19 cellular contexts compared by ENCODE assay signal in the genomic region with DNA sequence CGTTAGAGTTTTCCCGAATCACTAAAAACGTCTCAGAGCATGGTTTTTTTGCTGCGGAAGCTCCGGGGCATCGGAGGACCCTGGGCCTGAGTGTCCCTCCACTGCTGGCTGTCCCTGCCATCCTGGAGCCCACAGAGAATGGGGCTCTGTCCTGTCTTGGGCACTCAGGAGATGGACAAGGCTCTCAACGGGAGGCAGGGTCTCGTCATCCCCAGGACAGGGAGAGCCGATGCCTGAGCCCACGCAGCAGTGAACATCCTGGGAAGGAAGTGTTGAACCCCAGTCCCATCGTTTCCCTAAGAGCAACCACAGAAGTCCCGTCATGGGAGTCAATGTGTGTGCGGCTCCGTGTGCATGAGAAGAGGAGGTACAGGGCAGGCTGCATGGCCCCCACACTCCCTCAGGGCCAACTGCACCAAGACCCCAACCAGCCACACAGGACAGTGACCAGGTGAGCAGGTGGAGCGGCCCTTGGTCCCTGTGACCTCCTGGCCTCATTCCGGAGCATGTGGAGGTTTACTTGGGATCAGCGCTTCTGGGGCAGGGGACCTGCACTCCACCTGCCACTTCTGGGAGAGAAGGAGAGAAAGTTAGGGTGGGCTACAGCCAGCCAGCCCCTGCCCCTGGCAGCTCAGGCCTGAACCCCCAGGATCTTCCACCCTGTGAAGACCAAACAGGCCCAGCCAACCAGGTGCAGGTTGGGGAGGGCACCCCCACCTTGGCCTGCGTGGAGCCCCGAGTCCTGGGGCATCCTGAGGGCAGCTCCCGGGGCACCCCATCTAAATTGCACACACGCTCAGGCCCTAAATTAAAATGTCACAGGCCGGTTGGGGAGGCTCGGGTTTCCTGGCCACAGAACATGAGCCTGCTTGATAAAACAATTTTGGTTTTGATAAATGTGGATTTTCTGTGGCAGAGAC.
DNase-seq lines count a peak whose midpoint lies in the region; ATAC-seq and TF ChIP-seq lines count a peak whose summit lies in the region.
"Had no signal": no experiment of that assay in that cellular context is flagged by ENCODE, and none has a peak within 500 bp of the region (broad histone marks: within the 10 kb centered on the region; RNA-seq: fewer than 3 reads in every experiment).

No MANE protein-coding gene starts in this region.

- H3K9me3 Mint-ChIP-seq in nephron, result no peaks in the 10 kb centered on the region
- H3K9me3 Mint-ChIP-seq in stimulated activated naive B cell treated with anti-CD40 and anti-IgM and Interleukin-4, amounts not matched to agents 10 μg/mL and 1 μg/mL and 100 μg/mL, for 72 hours, result no peaks in the 10 kb centered on the region
- H3K9me3 Mint-ChIP-seq in activated naive CD8-positive, alpha-beta T cell treated with anti-CD3 and anti-CD28 coated beads, Interleukin-2, amount 50 U/mL, for 24 hours, result no peaks in the 10 kb centered on the region
- H3K9me3 Mint-ChIP-seq: activated CD4-positive, alpha-beta memory T cell treated with anti-CD3 and anti-CD28 coated beads, Interleukin-2, amount 10 ng/mL, durations not matched to agents 7 days and 5 days had no signal

- no peak for ATAC-seq in stimulated activated naive B cell treated with anti-CD40 and anti-IgM and Interleukin-4, amounts not matched to agents 10 μg/mL and 1 μg/mL and 100 μg/mL, for 72 hours (replicated peaks)
- no peak for ATAC-seq in activated naive CD8-positive, alpha-beta T cell treated with anti-CD3 and anti-CD28 coated beads, Interleukin-2, amount 50 U/mL, for 24 hours

- peak overlapping the region; percentile 23 to 70 (median 57) for H3K27ac Mint-ChIP-seq in nephron
- peak overlapping the region; percentile 57 for H3K27ac Mint-ChIP-seq in stimulated activated naive B cell treated with anti-CD40 and anti-IgM and Interleukin-4, amounts not matched to agents 10 μg/mL and 1 μg/mL and 100 μg/mL, for 72 hours
- H3K27ac Mint-ChIP-seq in activated naive CD8-positive, alpha-beta T cell treated with anti-CD3 and anti-CD28 coated beads, Interleukin-2, amount 50 U/mL, for 24 hours, result no peak overlapping the region
- H3K27ac Mint-ChIP-seq: activated CD4-positive, alpha-beta memory T cell treated with anti-CD3 and anti-CD28 coated beads, Interleukin-2, amount 10 ng/mL, durations not matched to agents 7 days and 5 days had no signal

- H3K4me3 Mint-ChIP-seq in nephron, result peak overlapping the region; percentile 25 to 71 (median 61)
- H3K4me3 Mint-ChIP-seq in stimulated activated naive B cell treated with anti-CD40 and anti-IgM and Interleukin-4, amounts not matched to agents 10 μg/mL and 1 μg/mL and 100 μg/mL, for 72 hours, result no peak overlapping the region
- H3K4me3 Mint-ChIP-seq in activated naive CD8-positive, alpha-beta T cell treated with anti-CD3 and anti-CD28 coated beads, Interleukin-2, amount 50 U/mL, for 24 hours, result no peak overlapping the region
- H3K4me3 Mint-ChIP-seq: activated CD4-positive, alpha-beta memory T cell treated with anti-CD3 and anti-CD28 coated beads, Interleukin-2, amount 10 ng/mL, durations not matched to agents 7 days and 5 days had no signal

- no peak for TF ChIP-seq CTCF in VCaP (conservative IDR thresholded peaks at IDR 0.05)
- TF ChIP-seq CTCF in nephron (IDR thresholded peaks at IDR 0.05; ENCODE audit: unreplicated experiment in 3 of 3), result no peak

- peak overlapping the region; percentile 89; the same call in 1 of the 2 replicates for H3K27ac ChIP-seq in VCaP
- H3K27ac ChIP-seq: KMS-11, neutrophil had no signal

- peaks cover 6% of the 10 kb centered on the region for H3K36me3 Mint-ChIP-seq in nephron (ENCODE audit: low read depth)
- no peaks in the 10 kb centered on the region for H3K36me3 Mint-ChIP-seq in stimulated activated naive B cell treated with anti-CD40 and anti-IgM and Interleukin-4, amounts not matched to agents 10 μg/mL and 1 μg/mL and 100 μg/mL, for 72 hours
- H3K36me3 Mint-ChIP-seq in activated naive CD8-positive, alpha-beta T cell treated with anti-CD3 and anti-CD28 coated beads, Interleukin-2, amount 50 U/mL, for 24 hours (ENCODE audit: low read depth), result no peaks in the 10 kb centered on the region

- peaks cover 40% of the 10 kb centered on the region for H3K4me1 Mint-ChIP-seq in nephron
- H3K4me1 Mint-ChIP-seq in stimulated activated naive B cell treated with anti-CD40 and anti-IgM and Interleukin-4, amounts not matched to agents 10 μg/mL and 1 μg/mL and 100 μg/mL, for 72 hours, result peaks cover 8 to 14% of the 10 kb centered on the region in 2 donors
- peaks cover 9% of the 10 kb centered on the region for H3K4me1 Mint-ChIP-seq in activated naive CD8-positive, alpha-beta T cell treated with anti-CD3 and anti-CD28 coated beads, Interleukin-2, amount 50 U/mL, for 24 hours

- peaks cover 29% of the 10 kb centered on the region for H3K27me3 Mint-ChIP-seq in nephron (ENCODE audit: low read depth)
- peaks cover 31 to 76% of the 10 kb centered on the region in 2 donors for H3K27me3 Mint-ChIP-seq in stimulated activated naive B cell treated with anti-CD40 and anti-IgM and Interleukin-4, amounts not matched to agents 10 μg/mL and 1 μg/mL and 100 μg/mL, for 72 hours
- H3K27me3 Mint-ChIP-seq in activated naive CD8-positive, alpha-beta T cell treated with anti-CD3 and anti-CD28 coated beads, Interleukin-2, amount 50 U/mL, for 24 hours, result peaks cover 13% of the 10 kb centered on the region

- peak; percentile 8 for DNase-seq in activated CD8-positive, alpha-beta memory T cell treated with anti-CD3 and anti-CD28 coated beads, Interleukin-2, amount 50 U/mL, for 4 hours
- DNase-seq in activated CD8-positive, alpha-beta memory T cell treated with anti-CD3 and anti-CD28 coated beads for 24 hours, result no peak
- no peak for DNase-seq in stimulated activated naive B cell treated with anti-CD40 and anti-IgM and Interleukin-4, amounts not matched to agents 10 μg/mL and 1 μg/mL and 100 μg/mL, for 72 hours
- no peak for DNase-seq in activated naive CD8-positive, alpha-beta T cell treated with anti-CD3 and anti-CD28 coated beads, Interleukin-2, amount 50 U/mL, for 24 hours
- DNase-seq in medulla oblongata (ENCODE audit: extremely low spot score), result no peak
- DNase-seq in NCI-H510A (lab: John Stamatoyannopoulos, UW), result no peak
- DNase-seq: 8988T; activated CD4-positive, alpha-beta memory T cell treated with anti-CD3 and anti-CD28 coated beads, Interleukin-2, amount 10 ng/mL, durations not matched to agents 7 days and 5 days; DMS153; effector CD8-positive, alpha-beta T cell; glutamatergic neuron; mesendoderm; NCI-H524; stimulated activated CD4-positive, alpha-beta T cell treated with anti-CD3 and anti-CD28 coated beads, Interleukin-2, amount 100 ng/mL, for 48 hours; T-helper 1 cell had no signal

Comparison
In these comparisons a context has a peak if more than half of its experiments do, and no peak if none do; other contexts are left out.
1. H3K4me3 Mint-ChIP-seq: peak in nephron (3 of 3); none in stimulated activated naive B cell treated with anti-CD40 and anti-IgM and Interleukin-4, amounts not matched to agents 10 μg/mL and 1 μg/mL and 100 μg/mL, for 72 hours (0 of 2) and activated naive CD8-positive, alpha-beta T cell treated with anti-CD3 and anti-CD28 coated beads, Interleukin-2, amount 50 U/mL, for 24 hours (single experiment).